16 cellular contexts compared by ENCODE assay signal in the genomic region with DNA sequence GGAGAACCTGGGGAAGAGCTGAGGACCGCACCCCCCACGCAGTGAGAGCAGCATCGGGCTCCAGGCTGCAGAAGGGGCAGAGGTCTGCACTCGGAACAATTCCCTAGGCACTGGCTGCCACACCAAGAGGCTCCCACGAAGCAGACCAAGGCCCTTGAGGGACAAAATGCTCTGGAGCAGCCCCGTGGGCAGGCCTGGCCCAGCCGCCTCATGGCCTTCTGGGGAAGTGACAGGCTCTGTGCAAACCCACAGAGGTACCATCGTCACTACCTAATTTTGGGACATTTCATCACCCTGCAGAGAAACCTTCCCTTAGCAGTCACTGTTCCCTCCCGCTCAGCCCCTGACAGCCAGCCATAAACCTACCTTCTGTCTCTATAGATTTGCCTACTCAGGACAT. TPM values are rescaled to one million over a fixed set of nuclear protein-coding genes. Genes with fewer than 3 reads are reported as not detected.
DNase-seq lines count a peak whose midpoint lies in the region; ATAC-seq, FAIRE-seq and TF ChIP-seq lines count a peak whose summit lies in the region.
"Had no signal": no experiment of that assay in that cellular context is flagged by ENCODE, and none has a peak within 500 bp of the region (broad histone marks: within the 10 kb centered on the region; RNA-seq: fewer than 3 reads in every experiment).

No MANE protein-coding gene starts in this region.

- no peak overlapping the region for H3K4me3 ChIP-seq in A549
- no peak overlapping the region for H3K4me3 ChIP-seq in naive thymus-derived CD4-positive, alpha-beta T cell (ENCODE audit: low read length)
- H3K4me3 ChIP-seq: cardiac muscle cell, ovary had no signal

- H3K9me3 ChIP-seq in A549 = peaks cover 10% of the 10 kb centered on the region; the same call in 2 of the 3 replicates
- H3K9me3 ChIP-seq in naive thymus-derived CD4-positive, alpha-beta T cell (ENCODE audit: control insufficient read depth in 2 of 3, low read length in 3 of 3) = no peaks in the 10 kb centered on the region
- H3K9me3 ChIP-seq: ovary, SK-N-SH had no signal

- no peak overlapping the region for H3K4me3 Mint-ChIP-seq in brain
- H3K4me3 Mint-ChIP-seq in naive thymus-derived CD4-positive, alpha-beta T cell = no peak overlapping the region
- H3K4me3 Mint-ChIP-seq: activated CD4-positive, alpha-beta T cell treated with anti-CD3 and anti-CD28 coated beads, Interleukin-2, amount 10 ng/mL, durations not matched to agents 24 days and 14 days had no signal

- H3K4me1 ChIP-seq in A549 = peaks cover 1% of the 10 kb centered on the region; the same call in 1 of the 3 replicates
- no peaks in the 10 kb centered on the region for H3K4me1 ChIP-seq in naive thymus-derived CD4-positive, alpha-beta T cell (ENCODE audit: control insufficient read depth in 2 of 2, insufficient read depth in 2 of 2, low read length in 2 of 2)

- no peak overlapping the region for H3K4me2 ChIP-seq in A549
- H3K4me2 ChIP-seq: SK-N-SH had no signal

- H3K9me3 Mint-ChIP-seq in brain = peaks cover 0 to 3% (median 0%) of the 10 kb centered on the region in 5 experiments
- H3K9me3 Mint-ChIP-seq in naive thymus-derived CD4-positive, alpha-beta T cell = no peaks in the 10 kb centered on the region
- H3K9me3 Mint-ChIP-seq: activated CD4-positive, alpha-beta T cell treated with anti-CD3 and anti-CD28 coated beads, Interleukin-2, amount 10 ng/mL, durations not matched to agents 24 days and 14 days had no signal

- no peak for FAIRE-seq in A549 (lab: Jason Lieb, UNC)
- FAIRE-seq in D721Med (lab: Jason Lieb, UNC) = no peak

- H3K27ac ChIP-seq in A549 = peak overlapping the region in 1 of 2 experiments; percentile 37; a peak in 2 of 6 replicates
- no peak overlapping the region for H3K27ac ChIP-seq in naive thymus-derived CD4-positive, alpha-beta T cell (ENCODE audit: low read depth, low read length)
- H3K27ac ChIP-seq: cardiac muscle cell, ovary had no signal

- H3K27me3 Mint-ChIP-seq in brain = no peaks in the 10 kb centered on the region
- no peaks in the 10 kb centered on the region for H3K27me3 Mint-ChIP-seq in naive thymus-derived CD4-positive, alpha-beta T cell
- H3K27me3 Mint-ChIP-seq: activated CD4-positive, alpha-beta T cell treated with anti-CD3 and anti-CD28 coated beads, Interleukin-2, amount 10 ng/mL, durations not matched to agents 24 days and 14 days had no signal

- no peak for TF ChIP-seq CTCF in A549 (IDR thresholded peaks at IDR 0.05)
- no peak for TF ChIP-seq CTCF in brain (conservative IDR thresholded peaks at IDR 0.05)
- no peak for TF ChIP-seq CTCF in D721Med (IDR thresholded peaks at IDR 0.05; ENCODE audit: insufficient read depth, missing control alignments)

- H3K36me3 Mint-ChIP-seq in brain = peaks cover 39% of the 10 kb centered on the region
- peaks cover 0 to 25% (median 3%) of the 10 kb centered on the region in 5 donors for H3K36me3 Mint-ChIP-seq in naive thymus-derived CD4-positive, alpha-beta T cell

- H3K27ac Mint-ChIP-seq in brain = peak overlapping the region in 4 of 5 experiments; percentile 13 to 38 (median 20)
- peak overlapping the region in 3 of 9 donors; percentile 20 to 57 (median 56) for H3K27ac Mint-ChIP-seq in naive thymus-derived CD4-positive, alpha-beta T cell

- no peak for TF ChIP-seq RAD21 in A549 (conservative IDR thresholded peaks at IDR 0.05 in 1 of 2, IDR thresholded peaks at IDR 0.05 in 1 of 2)

- DNase-seq in A549 (ENCODE audit: low read depth in 1 of 2, low spot score in 1 of 2) = no peak
- peak; percentile 63 for DNase-seq in MV-4-11 (lab: John Stamatoyannopoulos, UW)
- no peak for DNase-seq in naive thymus-derived CD4-positive, alpha-beta T cell
- DNase-seq in NCI-H2171 treated with DMSO at 0.1 percent for 48 hours (lab: John Stamatoyannopoulos, UW) = no peak
- no peak for DNase-seq in D721Med (ENCODE audit: insufficient read length, low spot score)
- DNase-seq: activated CD4-positive, alpha-beta T cell treated with anti-CD3 and anti-CD28 coated beads, Interleukin-2, amount 10 ng/mL, durations not matched to agents 24 days and 14 days; mesendoderm; NCI-H1694 treated with DMSO at 0.1 percent for 48 hours; NCI-H748 treated with DMSO at 0.1 percent for 48 hours; ovary; SK-N-SH had no signal

- TF ChIP-seq EP300 in A549 (IDR thresholded peaks at IDR 0.05) = no peak

- no peaks in the 10 kb centered on the region for H3K4me1 Mint-ChIP-seq in brain
- H3K4me1 Mint-ChIP-seq in naive thymus-derived CD4-positive, alpha-beta T cell = peaks cover 0 to 9% (median 8%) of the 10 kb centered on the region in 7 donors

- TF ChIP-seq POLR2A in A549 (IDR thresholded peaks at IDR 0.05; ENCODE audit: low read length) = no peak

- POLR2A ChIA-PET in A549 (lab: Yijun Ruan, JAX) = no interaction called here
- POLR2A ChIA-PET in naive thymus-derived CD4-positive, alpha-beta T cell (lab: Charles Lee) = no interaction called here

- H3K27me3 ChIP-seq in naive thymus-derived CD4-positive, alpha-beta T cell (ENCODE audit: control insufficient read depth in 2 of 2, insufficient read depth in 2 of 2, low read length in 2 of 2) = no peaks in the 10 kb centered on the region
- H3K27me3 ChIP-seq: cardiac muscle cell, ovary had no signal

- 93% methylated on average over 9 of the region's 9 CpGs for WGBS in A549 (ENCODE audit: missing lambda C conversion rate)

- intact Hi-C loops in naive thymus-derived CD4-positive, alpha-beta T cell (cut with micrococcal nuclease) = no loop called here

- CTCF ChIA-PET in A549 (lab: Yijun Ruan, JAX) = interaction anchor here (0.5 to 1.5 kb wide), 5 partner anchors 16 to 838 kb away, joined by 3 to 4 read pairs (median 3); a partner anchor contains a TSS
- CTCF ChIA-PET in naive thymus-derived CD4-positive, alpha-beta T cell (lab: Charles Lee) = no interaction called here

- peaks cover 0 to 37% (median 3%) of the 10 kb centered on the region in 3 experiments for H3K36me3 ChIP-seq in naive thymus-derived CD4-positive, alpha-beta T cell (ENCODE audit: control insufficient read depth in 2 of 3, insufficient read depth in 3 of 3, low read length in 3 of 3)
- H3K36me3 ChIP-seq: ovary had no signal

- ATAC-seq in A549 (peak; percentile 13 to 31; a peak in 3 of 6 replicates), HG03196 (IDR thresholded peaks at IDR 0.05; ENCODE audit: unreplicated experiment) (no peak), GM19023 (IDR thresholded peaks at IDR 0.05; ENCODE audit: unreplicated experiment) (no peak)
- ATAC-seq in naive thymus-derived CD4-positive, alpha-beta T cell = peak; percentile 45
- ATAC-seq: esophagus mucosa had no signal

TF ChIP-seq in A549, 52 proteins besides CTCF, POLR2A, EP300 and RAD21 (continues in another document):
- no peak for TF ChIP-seq BHLHE40 (IDR thresholded peaks at IDR 0.05; ENCODE audit: low read depth, low read length)

RNA-seq across cellular contexts. Expression of a gene that starts 15.9 kb away (rescaled TPM):
- polyA plus RNA-seq in A549 (2011; rRNA removed) = 37.3 and 37.5 TPM in 2 replicates
- polyA plus RNA-seq in A549 (2012; cell fraction: cytosol; rRNA removed) = 101 and 139 TPM in 2 replicates
- 343 and 496 TPM in 2 replicates for polyA plus RNA-seq in A549 (2012; cell fraction: nucleus; rRNA removed)
- polyA plus RNA-seq in A549 (2017; fragmentation: RNase III; extraction: RNeasy Plus Mini Kit Qiagen cat#74134 plus additional on column Dnase treatment) = 59.3 to 61.4 TPM (median 59.5 TPM) in 3 replicates
- polyA minus RNA-seq in A549 (2011; rRNA and poly(A)+ RNA removed) = 54.3 and 84.8 TPM in 2 replicates
- 95.0 TPM for polyA plus RNA-seq in brain (ENCODE audit: insufficient read depth, low read depth, low replicate concordance)
- 100 to 1,000 TPM in 1 of 5 experiments, 10 to 100 TPM in 4; 54.3 to 105 (median 94.5) TPM for total RNA-seq in naive thymus-derived CD4-positive, alpha-beta T cell
- 100 to 1,000 TPM in 1 of 2 donors, 10 to 100 TPM in 1; 59.1 to 113 TPM for polyA plus RNA-seq in naive thymus-derived CD4-positive, alpha-beta T cell

RNA-seq across cellular contexts. Expression of a gene that starts 16.5 kb away (rescaled TPM):
- 0.41 and 0.45 TPM in 2 replicates for polyA plus RNA-seq in A549 (2011; rRNA removed)
- 1.2 TPM in 2 replicates for polyA plus RNA-seq in A549 (2012; cell fraction: cytosol; rRNA removed)
- polyA plus RNA-seq in A549 (2012; cell fraction: nucleus; rRNA removed) = 3.6 and 7.5 TPM in 2 replicates
- polyA plus RNA-seq in A549 (2017; fragmentation: RNase III; extraction: RNeasy Plus Mini Kit Qiagen cat#74134 plus additional on column Dnase treatment) = 1.1 to 1.3 TPM (median 1.1 TPM) in 3 replicates
- not detected in 2 replicates for polyA minus RNA-seq in A549 (2011; rRNA and poly(A)+ RNA removed)
- polyA plus RNA-seq in brain (ENCODE audit: insufficient read depth, low read depth, low replicate concordance) = not detected
- 1 to 10 TPM in 3 of 5 experiments, under 1 TPM in 2; 0.77 to 3.6 (median 1.4) TPM for total RNA-seq in naive thymus-derived CD4-positive, alpha-beta T cell
- polyA plus RNA-seq in naive thymus-derived CD4-positive, alpha-beta T cell = not detected
- total RNA-seq: esophagus mucosa had no signal

RNA-seq across cellular contexts. Expression of a gene that starts 23.5 kb away (rescaled TPM):
- polyA plus RNA-seq in A549 (2011; rRNA removed) = 0.74 and 1.8 TPM in 2 replicates
- 1.2 and 1.4 TPM in 2 replicates for polyA plus RNA-seq in A549 (2012; cell fraction: cytosol; rRNA removed)
- 24.8 and 36.0 TPM in 2 replicates for polyA plus RNA-seq in A549 (2012; cell fraction: nucleus; rRNA removed)
- 2.8 to 3.6 TPM (median 3.0 TPM) in 3 replicates for polyA plus RNA-seq in A549 (2017; fragmentation: RNase III; extraction: RNeasy Plus Mini Kit Qiagen cat#74134 plus additional on column Dnase treatment)
- 0.70 and 0.88 TPM in 2 replicates for polyA minus RNA-seq in A549 (2011; rRNA and poly(A)+ RNA removed)
- polyA plus RNA-seq in brain (ENCODE audit: insufficient read depth, low read depth, low replicate concordance) = 1.8 TPM
- 1 to 10 TPM in 4 of 5 experiments, under 1 TPM in 1; 0.89 to 4.9 (median 2.6) TPM for total RNA-seq in naive thymus-derived CD4-positive, alpha-beta T cell
- polyA plus RNA-seq in naive thymus-derived CD4-positive, alpha-beta T cell = not detected

RNA-seq across cellular contexts. Expression of a gene that starts 42.3 kb away (rescaled TPM):
- 23.8 and 24.5 TPM in 2 replicates for polyA plus RNA-seq in A549 (2011; rRNA removed)
- polyA plus RNA-seq in A549 (2012; cell fraction: cytosol; rRNA removed) = 76.3 and 84.0 TPM in 2 replicates
- polyA plus RNA-seq in A549 (2012; cell fraction: nucleus; rRNA removed) = 180 and 185 TPM in 2 replicates
- 36.4 to 49.4 TPM (median 39.5 TPM) in 3 replicates for polyA plus RNA-seq in A549 (2017; fragmentation: RNase III; extraction: RNeasy Plus Mini Kit Qiagen cat#74134 plus additional on column Dnase treatment)
- polyA minus RNA-seq in A549 (2011; rRNA and poly(A)+ RNA removed) = 32.0 and 36.0 TPM in 2 replicates
- polyA plus RNA-seq in brain (ENCODE audit: insufficient read depth, low read depth, low replicate concordance) = 36.2 TPM
- 10 to 100 TPM; 14.6 to 72.8 (median 29.6) TPM for total RNA-seq in naive thymus-derived CD4-positive, alpha-beta T cell
- 10 to 100 TPM; 11.9 to 29.1 TPM for polyA plus RNA-seq in naive thymus-derived CD4-positive, alpha-beta T cell

RNA-seq across cellular contexts. Expression of a gene that starts 48.7 kb away (rescaled TPM):
- polyA plus RNA-seq in A549 (2011; rRNA removed) (0.31 and 0.33 TPM in 2 replicates), A549 (2017; fragmentation: RNase III; extraction: RNeasy Plus Mini Kit Qiagen cat#74134 plus additional on column Dnase treatment) (0.18 to 0.34 TPM (median 0.26 TPM) in 3 replicates), brain (ENCODE audit: insufficient read depth, low read depth, low replicate concordance) (2,031 TPM)
- 0.50 and 0.61 TPM in 2 replicates for polyA plus RNA-seq in A549 (2012; cell fraction: cytosol; rRNA removed)
- 0.66 and 1.0 TPM in 2 replicates for polyA plus RNA-seq in A549 (2012; cell fraction: nucleus; rRNA removed)
- not detected in 2 replicates for polyA minus RNA-seq in A549 (2011; rRNA and poly(A)+ RNA removed)
- total RNA-seq in naive thymus-derived CD4-positive, alpha-beta T cell = 10 to 100 TPM in 1 of 5 experiments, 1 to 10 TPM in 3, under 1 TPM in 1; 0.97 to 68.7 (median 4.3) TPM
- not detected for polyA plus RNA-seq in naive thymus-derived CD4-positive, alpha-beta T cell
- total RNA-seq: activated CD4-positive, alpha-beta T cell treated with anti-CD3 and anti-CD28 coated beads, Interleukin-2, amount 10 ng/mL, durations not matched to agents 24 days and 14 days had no signal
- polyA plus RNA-seq: SK-N-SH had no signal

Comparison
In these comparisons a context has a peak if more than half of its experiments do, and no peak if none do; other contexts are left out.
1. ATAC-seq: peak in A549 (2 of 2) and naive thymus-derived CD4-positive, alpha-beta T cell (single experiment); none in HG03196 (single experiment) and GM19023 (single experiment).